1 cellular context compared by ENCODE assay signal in genomic region chr10:27542324-27542723, GRCh38.
TF ChIP-seq lines count a peak whose summit lies in the region.

No MANE protein-coding gene starts in this region.

TF ChIP-seq in GM23338, 12 proteins besides CTCF, POLR2A, EP300 and RAD21 (continued from another document):
- TF ChIP-seq ZNF462 (CRISPR knock-in tag; IDR thresholded peaks at IDR 0.05) = no peak
- TF ChIP-seq ETS1 (IDR thresholded peaks at IDR 0.05) = no peak
- TF ChIP-seq EZH2 (IDR thresholded peaks at IDR 0.05; ENCODE audit: low read depth, unreplicated experiment) = no peak
- no peak for TF ChIP-seq ZNF331 (CRISPR knock-in tag; IDR thresholded peaks at IDR 0.05; ENCODE audit: low read depth)
